Comparison of ENCODE assay signal across 15 cellular contexts in genomic region chr19:2609389-2610116, GRCh38.
A peak's percentile ranks its signal among the peaks of the same experiment; 100 is the strongest.
DNase-seq lines count a peak whose midpoint lies in the region; ATAC-seq, FAIRE-seq and TF ChIP-seq lines count a peak whose summit lies in the region.
"Had no signal": no experiment of that assay in that cellular context is flagged by ENCODE, and none has a peak within 500 bp of the region (broad histone marks: within the 10 kb centered on the region; RNA-seq: fewer than 3 reads in every experiment).

No MANE protein-coding gene starts in this region.

- DNase-seq in left cardiac atrium = peak; percentile 20
- DNase-seq in heart right ventricle = no peak
- peak; percentile 34 for DNase-seq in lower lobe of right lung
- no peak for DNase-seq in esophagus squamous epithelium (lab: John Stamatoyannopoulos, UW)
- no peak for DNase-seq in D721Med (ENCODE audit: insufficient read length, low spot score)
- no peak for DNase-seq in NCI-H774 (lab: John Stamatoyannopoulos, UW)
- DNase-seq: activated CD4-positive, alpha-beta T cell treated with anti-CD3 and anti-CD28 coated beads for 36 hours; AML-193; NCI-H1694 treated with DMSO at 0.1 percent for 48 hours; SK-N-SH had no signal

- TF ChIP-seq CTCF in heart right ventricle (IDR thresholded peaks at IDR 0.05) (no peak), OCI-LY3 (IDR thresholded peaks at IDR 0.05; ENCODE audit: low read depth, low read length) (peak; percentile 50), lower lobe of right lung (IDR thresholded peaks at IDR 0.05) (no peak), esophagus squamous epithelium (IDR thresholded peaks at IDR 0.05) (no peak), D721Med (IDR thresholded peaks at IDR 0.05; ENCODE audit: insufficient read depth, missing control alignments) (no peak)

- H3K9ac ChIP-seq in OCI-LY3 (ENCODE audit: low read length) = peak overlapping the region; percentile 53
- H3K9ac ChIP-seq: SK-N-SH had no signal

- H3K27ac ChIP-seq in heart right ventricle (no peak overlapping the region), OCI-LY3 (ENCODE audit: low read length) (peak overlapping the region; percentile 75), lower lobe of right lung (no peak overlapping the region), esophagus squamous epithelium (peak overlapping the region in 1 of 4 donors; percentile 20)
- H3K27ac ChIP-seq: cardiac muscle cell, ovary had no signal

- H4K20me1 ChIP-seq in OCI-LY3 (ENCODE audit: insufficient read depth, low read length) = no peaks in the 10 kb centered on the region

- ATAC-seq in left cardiac atrium = no peak
- no peak for ATAC-seq in heart right ventricle
- ATAC-seq in lower lobe of right lung = no peak
- no peak for ATAC-seq in GM21529 (IDR thresholded peaks at IDR 0.05; ENCODE audit: unreplicated experiment)
- ATAC-seq: activated CD4-positive, alpha-beta T cell treated with anti-CD3 and anti-CD28 coated beads for 36 hours; heart left ventricle had no signal

- H3K9me3 ChIP-seq in heart right ventricle (peaks cover 0 to 5% (median 0%) of the 10 kb centered on the region in 11 donors), OCI-LY3 (ENCODE audit: insufficient read depth, low read length) (0 out of 2 replicates have a peak, but pooled peaks cover under 1% of the 10 kb centered on the region), lower lobe of right lung (no peaks in the 10 kb centered on the region), esophagus squamous epithelium (no peaks in the 10 kb centered on the region)
- H3K9me3 ChIP-seq: ovary, SK-N-SH had no signal

- no peaks in the 10 kb centered on the region for H3K79me2 ChIP-seq in OCI-LY3 (ENCODE audit: low read length)

- H3K4me1 ChIP-seq in heart right ventricle = peaks cover 0 to 39% (median 21%) of the 10 kb centered on the region in 9 donors
- peaks cover 61% of the 10 kb centered on the region for H3K4me1 ChIP-seq in OCI-LY3 (ENCODE audit: low read length)
- peaks cover 23% of the 10 kb centered on the region for H3K4me1 ChIP-seq in lower lobe of right lung
- peaks cover 6 to 35% (median 10%) of the 10 kb centered on the region in 3 donors for H3K4me1 ChIP-seq in esophagus squamous epithelium

- no peaks in the 10 kb centered on the region for H3K36me3 ChIP-seq in heart right ventricle
- H3K36me3 ChIP-seq in OCI-LY3 (replicated peaks; ENCODE audit: low read depth, low read length) = peaks cover 4% of the 10 kb centered on the region
- H3K36me3 ChIP-seq in lower lobe of right lung = no peaks in the 10 kb centered on the region
- H3K36me3 ChIP-seq in esophagus squamous epithelium = no peaks in the 10 kb centered on the region
- H3K36me3 ChIP-seq: cardiac muscle cell, heart left ventricle, ovary had no signal

- H3K4me3 ChIP-seq in heart right ventricle (no peak overlapping the region), OCI-LY3 (ENCODE audit: low read length) (peak overlapping the region; percentile 72), lower lobe of right lung (no peak overlapping the region), esophagus squamous epithelium (no peak overlapping the region)
- H3K4me3 ChIP-seq: cardiac muscle cell, heart left ventricle, ovary had no signal

- intact Hi-C loops in left cardiac atrium (cut with DNase I) = loop anchor here in 1 of 2 donors (2.0 kb wide), 1 partner anchor 135 kb away; no protein-coding TSS in a partner anchor
- intact Hi-C loops in heart right ventricle (cut with DNase I) = loop anchor here in 8 of 10 donors (2.0 to 10.0 kb wide), 6 partner anchors 31 to 445 kb away; partner anchors contain the start of genes GADD45B (in 2 of the 8) and DOT1L (in 1 of the 8)
- intact Hi-C loops in lower lobe of right lung (cut with DNase I) = loop anchor here (10.0 kb wide), 1 partner anchor 135 kb away; the partner anchor contains the start of gene GADD45B
- intact Hi-C loops in esophagus squamous epithelium (cut with DNase I) = loop anchor here (2.0 to 10.0 kb wide), 2 partner anchors 65 to 135 kb away; no protein-coding TSS in a partner anchor

- H2AFZ ChIP-seq in OCI-LY3 (ENCODE audit: low read depth, low read length) = no peak overlapping the region

- H3K4me2 ChIP-seq in OCI-LY3 (ENCODE audit: low read length) = peak overlapping the region; percentile 89
- H3K4me2 ChIP-seq: SK-N-SH had no signal

- TF ChIP-seq POLR2A in esophagus squamous epithelium (IDR thresholded peaks at IDR 0.05) = no peak

- H3K27me3 ChIP-seq in heart right ventricle (peaks cover 0 to 2% (median 0%) of the 10 kb centered on the region in 7 donors), OCI-LY3 (ENCODE audit: low read depth, low read length) (peaks cover 11% of the 10 kb centered on the region), lower lobe of right lung (ENCODE audit: low read depth) (no peaks in the 10 kb centered on the region), esophagus squamous epithelium (no peaks in the 10 kb centered on the region)
- H3K27me3 ChIP-seq: cardiac muscle cell, heart left ventricle, ovary had no signal

- WGBS in heart right ventricle, 2 donors = 77 to 78% methylated on average over 20 of the region's 20 CpGs
- WGBS in esophagus squamous epithelium, 2 donors = 64 to 84% methylated on average over 7 to 11 of the region's 20 CpGs

- no peak for FAIRE-seq in D721Med (lab: Jason Lieb, UNC)

Comparison
In these comparisons a context has a peak if more than half of its experiments do, and no peak if none do; other contexts are left out.
1. DNase-seq: peak in left cardiac atrium (single experiment) and lower lobe of right lung (single experiment); none in heart right ventricle (0 of 2), esophagus squamous epithelium (single experiment), D721Med (single experiment) and NCI-H774 (single experiment).